ENCODE assay signal across 1 cellular context in the genomic region with DNA sequence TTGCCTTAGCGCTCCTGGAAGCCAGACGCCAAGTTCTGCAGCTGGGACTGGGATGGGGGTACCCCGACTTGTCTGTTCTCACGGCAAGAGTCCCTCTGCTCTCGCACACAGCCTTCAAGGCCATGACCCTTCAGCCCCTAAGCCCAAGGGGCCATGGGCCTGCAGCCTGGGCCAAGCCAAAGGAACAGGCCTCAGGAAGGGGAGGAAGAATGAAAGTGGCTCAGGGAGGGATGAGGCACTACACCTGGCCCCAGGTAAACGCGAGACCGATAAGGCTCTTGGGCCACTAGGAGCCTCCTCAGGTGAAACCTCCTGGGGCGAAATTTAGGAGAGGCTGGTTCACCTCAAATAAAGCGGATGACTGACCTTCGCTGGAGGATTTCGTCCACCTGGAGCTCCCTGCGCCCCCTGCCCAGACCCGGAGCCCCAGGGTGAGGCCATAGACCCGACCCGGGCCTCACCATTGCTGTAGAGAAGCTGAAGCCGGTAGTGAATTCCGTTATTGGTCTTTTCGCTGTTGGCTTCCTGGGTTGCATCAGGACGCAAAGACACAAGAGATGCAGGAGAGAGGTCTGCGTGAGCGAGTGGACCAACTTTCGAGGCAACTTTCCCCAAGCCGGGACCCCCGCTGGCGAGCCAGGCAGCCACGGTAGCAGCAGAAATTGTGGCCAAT.
A peak's percentile ranks its signal among the peaks of the same experiment; 100 is the strongest.
TF ChIP-seq lines count a peak whose summit lies in the region.

No MANE protein-coding gene starts in this region.

TF ChIP-seq in H1, 55 proteins besides CTCF, POLR2A, EP300 and RAD21 (continued from another document):
- peak; percentile 67 for TF ChIP-seq RNF2 (IDR thresholded peaks at IDR 0.05; ENCODE audit: borderline replicate concordance, low read depth, low read length, missing control alignments, poor library complexity, severe bottlenecking)
- no peak for TF ChIP-seq BACH1 (IDR thresholded peaks at IDR 0.05; ENCODE audit: low read length)
